Comparison of ENCODE assay signal across 12 cellular contexts in genomic region chr16:11259288-11259621, GRCh38. TPM values are rescaled to one million over a fixed set of nuclear protein-coding genes. Genes with fewer than 3 reads are reported as not detected.
A peak's percentile ranks its signal among the peaks of the same experiment; 100 is the strongest.
DNase-seq lines count a peak whose midpoint lies in the region; ATAC-seq and TF ChIP-seq lines count a peak whose summit lies in the region.
"Had no signal": no experiment of that assay in that cellular context is flagged by ENCODE, and none has a peak within 500 bp of the region (broad histone marks: within the 10 kb centered on the region; RNA-seq: fewer than 3 reads in every experiment).

No MANE protein-coding gene starts in this region.

- H3K27me3 ChIP-seq in left ventricle myocardium inferior (ENCODE audit: low read depth) (no peaks in the 10 kb centered on the region), body of pancreas (no peaks in the 10 kb centered on the region), vagina (no peaks in the 10 kb centered on the region)
- H3K27me3 ChIP-seq in naive thymus-derived CD4-positive, alpha-beta T cell (ENCODE audit: control insufficient read depth in 2 of 2, insufficient read depth in 2 of 2, low read length in 2 of 2) = no peaks in the 10 kb centered on the region

- ATAC-seq in Right ventricle myocardium superior (ENCODE audit: poor library complexity) (no peak), body of pancreas (no peak), sciatic nerve (no peak), HG03469 (IDR thresholded peaks at IDR 0.05; ENCODE audit: unreplicated experiment) (no peak)
- ATAC-seq in naive thymus-derived CD4-positive, alpha-beta T cell = no peak
- ATAC-seq: GM23338 had no signal

- H3K27ac Mint-ChIP-seq in naive thymus-derived CD4-positive, alpha-beta T cell = peak overlapping the region; percentile 71 to 96 (median 84)
- H3K27ac Mint-ChIP-seq in osteocyte (ENCODE audit: unreplicated experiment) = no peak overlapping the region
- H3K27ac Mint-ChIP-seq: GM23338 had no signal

- peaks cover 49% of the 10 kb centered on the region for H3K4me1 ChIP-seq in left ventricle myocardium inferior
- peaks cover 34% of the 10 kb centered on the region for H3K4me1 ChIP-seq in body of pancreas
- peaks cover 35 to 39% of the 10 kb centered on the region in 2 donors for H3K4me1 ChIP-seq in naive thymus-derived CD4-positive, alpha-beta T cell (ENCODE audit: control insufficient read depth in 2 of 2, insufficient read depth in 2 of 2, low read length in 2 of 2)
- peaks cover 37% of the 10 kb centered on the region for H3K4me1 ChIP-seq in vagina

- peak overlapping the region; percentile 73 for H3K27ac ChIP-seq in left ventricle myocardium inferior (replicated peaks)
- H3K27ac ChIP-seq in body of pancreas = peak overlapping the region; percentile 32 to 75 (median 60)
- H3K27ac ChIP-seq in naive thymus-derived CD4-positive, alpha-beta T cell (ENCODE audit: low read depth, low read length) = peak overlapping the region; percentile 57
- peak overlapping the region; percentile 59 for H3K27ac ChIP-seq in vagina

- no peak for DNase-seq in left ventricle myocardium inferior
- DNase-seq in Right ventricle myocardium superior = no peak
- DNase-seq in body of pancreas = peak in 2 of 4 donors; percentile 22 to 48
- DNase-seq in naive thymus-derived CD4-positive, alpha-beta T cell = no peak
- DNase-seq in vagina (ENCODE audit: extremely low spot score in 2 of 2) = no peak
- DNase-seq in sciatic nerve (ENCODE audit: low spot score) = no peak
- no peak for DNase-seq in osteocyte (ENCODE audit: extremely low spot score, unreplicated experiment)
- DNase-seq: NCI-H146 had no signal

- TF ChIP-seq POLR2A in body of pancreas (IDR thresholded peaks at IDR 0.05) (no peak), vagina (IDR thresholded peaks at IDR 0.05) (no peak)

- H3K36me3 ChIP-seq in left ventricle myocardium inferior = no peaks in the 10 kb centered on the region
- no peaks in the 10 kb centered on the region for H3K36me3 ChIP-seq in body of pancreas (replicated peaks in 1 of 2; ENCODE audit: insufficient read depth in 1 of 2, low read depth in 2 of 2)
- H3K36me3 ChIP-seq in naive thymus-derived CD4-positive, alpha-beta T cell (ENCODE audit: control insufficient read depth in 2 of 3, insufficient read depth in 3 of 3, low read length in 3 of 3) = peaks cover 0 to 8% (median 0%) of the 10 kb centered on the region in 3 experiments
- no peaks in the 10 kb centered on the region for H3K36me3 ChIP-seq in vagina

- H3K9me3 ChIP-seq in left ventricle myocardium inferior (replicated peaks) (no peaks in the 10 kb centered on the region), body of pancreas (no peaks in the 10 kb centered on the region), vagina (no peaks in the 10 kb centered on the region)
- H3K9me3 ChIP-seq in naive thymus-derived CD4-positive, alpha-beta T cell (ENCODE audit: control insufficient read depth in 2 of 3, low read length in 3 of 3) = no peaks in the 10 kb centered on the region
- H3K9me3 ChIP-seq: mucosa of descending colon had no signal

- H3K4me3 Mint-ChIP-seq in naive thymus-derived CD4-positive, alpha-beta T cell = peak overlapping the region in 8 of 10 donors; percentile 32 to 94 (median 76)
- H3K4me3 Mint-ChIP-seq in osteocyte (ENCODE audit: unreplicated experiment) = no peak overlapping the region
- H3K4me3 Mint-ChIP-seq: GM23338 had no signal

- CTCF ChIA-PET in naive thymus-derived CD4-positive, alpha-beta T cell (lab: Charles Lee) = interaction anchor here (0.9 to 6.0 kb wide), 4 partner anchors 38 to 289 kb away, joined by 3 to 29 read pairs (median 10); no protein-coding TSS in a partner anchor

- POLR2A ChIA-PET in naive thymus-derived CD4-positive, alpha-beta T cell (lab: Charles Lee) = interaction anchor here (1.0 to 8.2 kb wide), 4 partner anchors 10 to 284 kb away, joined by 4 to 244 read pairs (median 4); partner anchors contain the start of gene TNP2

- intact Hi-C loops in left ventricle myocardium inferior (cut with micrococcal nuclease) = loop anchor here (5.0 to 10.0 kb wide), 2 partner anchors 96 to 287 kb away; no protein-coding TSS in a partner anchor
- intact Hi-C loops in Right ventricle myocardium superior (cut with DNase I) = loop anchor here (5.0 kb wide), 2 partner anchors 98 to 157 kb away; no protein-coding TSS in a partner anchor
- intact Hi-C loops in body of pancreas (cut with DNase I) = no loop called here
- intact Hi-C loops in naive thymus-derived CD4-positive, alpha-beta T cell (cut with micrococcal nuclease) = loop anchor here (5.0 to 10.0 kb wide), 9 partner anchors 204 to 1543 kb away; partner anchors contain the start of genes CPPED1 (in 1 of the 2), GSPT1 (in 1 of the 2), LITAF (in 1 of the 2) and NUBP1 (in 1 of the 2)
- intact Hi-C loops in vagina (cut with DNase I) = loop anchor here (5.0 to 10.0 kb wide), 2 partner anchors 98 to 704 kb away; no protein-coding TSS in a partner anchor
- intact Hi-C loops in sciatic nerve (cut with DNase I) = loop anchor here (10.0 kb wide), 1 partner anchor 86 kb away; the partner anchor contains the start of gene RMI2

- peaks cover 20 to 60% (median 51%) of the 10 kb centered on the region in 7 donors for H3K4me1 Mint-ChIP-seq in naive thymus-derived CD4-positive, alpha-beta T cell
- peaks cover 27% of the 10 kb centered on the region for H3K4me1 Mint-ChIP-seq in osteocyte (ENCODE audit: unreplicated experiment)

- peaks cover 0 to 2% (median 0%) of the 10 kb centered on the region in 11 donors for H3K9me3 Mint-ChIP-seq in naive thymus-derived CD4-positive, alpha-beta T cell
- no peaks in the 10 kb centered on the region for H3K9me3 Mint-ChIP-seq in osteocyte (ENCODE audit: unreplicated experiment)
- H3K9me3 Mint-ChIP-seq: GM23338 had no signal

- 38 to 53% methylated on average over 7 to 8 of the region's 8 CpGs for WGBS in body of pancreas, 2 donors

- H3K4me3 ChIP-seq in left ventricle myocardium inferior (peak overlapping the region; percentile 43), body of pancreas (no peak overlapping the region), vagina (peak overlapping the region; percentile 6 to 17)
- no peak overlapping the region for H3K4me3 ChIP-seq in naive thymus-derived CD4-positive, alpha-beta T cell (ENCODE audit: low read length)
- H3K4me3 ChIP-seq: GM23338, mucosa of descending colon had no signal

- H3K36me3 Mint-ChIP-seq in naive thymus-derived CD4-positive, alpha-beta T cell = peaks cover 0 to 9% (median 0%) of the 10 kb centered on the region in 5 donors
- no peaks in the 10 kb centered on the region for H3K36me3 Mint-ChIP-seq in osteocyte (ENCODE audit: unreplicated experiment)

- no peak for TF ChIP-seq CTCF in left ventricle myocardium inferior (IDR thresholded peaks at IDR 0.05; ENCODE audit: borderline replicate concordance)
- no peak for TF ChIP-seq CTCF in body of pancreas (IDR thresholded peaks at IDR 0.05)
- no peak for TF ChIP-seq CTCF in vagina (IDR thresholded peaks at IDR 0.05)
- TF ChIP-seq CTCF in osteocyte (IDR thresholded peaks at IDR 0.05) = no peak

- peaks cover 0 to 4% (median 0%) of the 10 kb centered on the region in 5 donors for H3K27me3 Mint-ChIP-seq in naive thymus-derived CD4-positive, alpha-beta T cell
- peaks cover 5% of the 10 kb centered on the region for H3K27me3 Mint-ChIP-seq in osteocyte (ENCODE audit: unreplicated experiment)

RNA-seq across cellular contexts. Expression of gene SOCS1, which starts 3.3 kb away (rescaled TPM):
- total RNA-seq in left ventricle myocardium inferior (2.9 TPM), Right ventricle myocardium superior (3.7 TPM), body of pancreas (1 to 10 TPM; 1.0 to 7.9 TPM), vagina (22.1 TPM), sciatic nerve (4.3 TPM), osteocyte (9.7 and 10.6 TPM in 2 replicates)
- 100 to 1,000 TPM in 1 of 5 experiments, 10 to 100 TPM in 4; 12.8 to 191 (median 46.8) TPM for total RNA-seq in naive thymus-derived CD4-positive, alpha-beta T cell
- 10 to 100 TPM; 15.2 to 15.7 TPM for polyA plus RNA-seq in naive thymus-derived CD4-positive, alpha-beta T cell

RNA-seq across cellular contexts. Expression of gene TNP2, which starts 9.9 kb away (rescaled TPM):
- not detected for total RNA-seq in left ventricle myocardium inferior
- not detected for total RNA-seq in Right ventricle myocardium superior
- not detected for total RNA-seq in body of pancreas
- total RNA-seq in naive thymus-derived CD4-positive, alpha-beta T cell = not detected
- not detected for polyA plus RNA-seq in naive thymus-derived CD4-positive, alpha-beta T cell
- not detected for total RNA-seq in vagina
- not detected for total RNA-seq in sciatic nerve
- total RNA-seq in osteocyte = not detected in 2 replicates
- total RNA-seq: endothelial cell of umbilical vein, GM23338, mucosa of descending colon had no signal
- polyA plus RNA-seq: endothelial cell of umbilical vein, GM23338 had no signal

RNA-seq across cellular contexts. Expression of gene PRM3, which starts 14.2 kb away (rescaled TPM):
- total RNA-seq in left ventricle myocardium inferior (not detected), Right ventricle myocardium superior (not detected), body of pancreas (not detected), vagina (not detected), sciatic nerve (not detected), osteocyte (not detected in 2 replicates)
- total RNA-seq in naive thymus-derived CD4-positive, alpha-beta T cell = not detected
- not detected for polyA plus RNA-seq in naive thymus-derived CD4-positive, alpha-beta T cell
- total RNA-seq: endothelial cell of umbilical vein, GM23338, mucosa of descending colon had no signal
- polyA plus RNA-seq: endothelial cell of umbilical vein, GM23338 had no signal

RNA-seq across cellular contexts. Expression of gene PRM2, which starts 17.0 kb away (rescaled TPM):
- total RNA-seq in left ventricle myocardium inferior (not detected), Right ventricle myocardium superior (not detected), body of pancreas (not detected), vagina (not detected), sciatic nerve (not detected), osteocyte (not detected in 2 replicates)
- total RNA-seq in naive thymus-derived CD4-positive, alpha-beta T cell = not detected
- polyA plus RNA-seq in naive thymus-derived CD4-positive, alpha-beta T cell = not detected
- total RNA-seq: endothelial cell of umbilical vein, GM23338, mucosa of descending colon had no signal
- polyA plus RNA-seq: endothelial cell of umbilical vein, GM23338 had no signal

RNA-seq across cellular contexts. Expression of gene PRM1, which starts 21.9 kb away (rescaled TPM):
- not detected for total RNA-seq in left ventricle myocardium inferior
- not detected for total RNA-seq in Right ventricle myocardium superior
- not detected for total RNA-seq in body of pancreas
- not detected for total RNA-seq in naive thymus-derived CD4-positive, alpha-beta T cell
- not detected for polyA plus RNA-seq in naive thymus-derived CD4-positive, alpha-beta T cell
- total RNA-seq in vagina = not detected
- total RNA-seq in sciatic nerve = not detected
- not detected in 2 replicates for total RNA-seq in osteocyte
- total RNA-seq: endothelial cell of umbilical vein, GM23338, mucosa of descending colon had no signal
- polyA plus RNA-seq: endothelial cell of umbilical vein had no signal

Comparison
In these comparisons a context has a peak if more than half of its experiments do, and no peak if none do; other contexts are left out.
1. H3K4me3 ChIP-seq: peak in left ventricle myocardium inferior (single experiment) and vagina (2 of 2); none in body of pancreas (0 of 2) and naive thymus-derived CD4-positive, alpha-beta T cell (single experiment).
2. Peak in every context shown above with its lines, with median percentiles within 50 percentile points of each other: H3K27ac ChIP-seq.